Comparison of ENCODE assay signal across 19 cellular contexts in the genomic region with DNA sequence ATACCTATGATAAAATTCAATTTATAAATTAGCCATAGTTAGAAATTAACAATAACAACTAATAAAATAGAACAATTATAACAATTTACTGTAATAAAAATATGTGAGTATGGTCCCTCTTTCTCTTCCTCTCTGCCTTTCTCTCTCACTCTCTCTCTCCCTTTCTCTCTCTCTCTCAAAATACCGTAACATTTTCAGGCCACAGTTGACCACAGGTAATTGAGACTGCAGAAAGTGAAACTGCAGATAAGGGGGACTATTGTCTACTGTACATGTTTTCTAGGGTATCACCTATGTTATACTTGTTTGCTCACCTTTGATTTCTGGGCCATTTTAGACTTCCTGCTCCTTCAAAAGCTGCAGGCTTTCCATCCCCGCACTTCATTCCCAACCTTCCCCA. TPM values are rescaled to one million over a fixed set of nuclear protein-coding genes. Genes with fewer than 3 reads are reported as not detected.
DNase-seq lines count a peak whose midpoint lies in the region; ATAC-seq, FAIRE-seq and TF ChIP-seq lines count a peak whose summit lies in the region.
"Had no signal": no experiment of that assay in that cellular context is flagged by ENCODE, and none has a peak within 500 bp of the region (broad histone marks: within the 10 kb centered on the region; RNA-seq: fewer than 3 reads in every experiment).

No MANE protein-coding gene starts in this region.

- intact Hi-C loops in activated B cell treated with CpG ODN at 0.5 μM for 24 hours (cut with micrococcal nuclease): no loop called here

- no peaks in the 10 kb centered on the region for H3K27me3 Mint-ChIP-seq in activated B cell treated with CpG ODN at 0.5 μM for 24 hours
- H3K27me3 Mint-ChIP-seq: activated CD4-positive, alpha-beta T cell treated with anti-CD3 and anti-CD28 coated beads for 36 hours had no signal

- DNase-seq in activated B cell treated with CpG ODN at 0.5 μM for 24 hours (no peak), D721Med (ENCODE audit: insufficient read length, low spot score) (no peak), DMS79 treated with DMSO at 0.1 percent for 48 hours (lab: John Stamatoyannopoulos, UW) (no peak)
- DNase-seq in stimulated activated effector memory CD8-positive, alpha-beta T cell treated with anti-CD3 and anti-CD28 coated beads, Interleukin-12 subunit alpha, Interleukin-12 subunit beta, amount 100 ng/mL, for 72 hours (ENCODE audit: low spot score in 2 of 2): no peak
- DNase-seq: activated CD4-positive, alpha-beta T cell treated with anti-CD3 and anti-CD28 coated beads for 36 hours; activated T-cell treated with anti-CD3 and anti-CD28 coated beads, Interleukin-2, amount 50 U/mL, for 1 hour; adrenal gland; DND-41; islet precursor cell; mesenchymal stem cell; NCI-H82; RPMI8226; T-helper 1 cell had no signal

- POLR2A ChIA-PET in activated B cell treated with CpG ODN at 0.5 μM for 24 hours (lab: Charles Lee): no interaction called here

- no peaks in the 10 kb centered on the region for H3K9me3 Mint-ChIP-seq in activated B cell treated with CpG ODN at 0.5 μM for 24 hours
- H3K9me3 Mint-ChIP-seq in stimulated activated effector memory CD8-positive, alpha-beta T cell treated with anti-CD3 and anti-CD28 coated beads, Interleukin-12 subunit alpha, Interleukin-12 subunit beta, amount 100 ng/mL, for 72 hours: no peaks in the 10 kb centered on the region
- H3K9me3 Mint-ChIP-seq: neural progenitor cell had no signal

- H3K27ac Mint-ChIP-seq in activated B cell treated with CpG ODN at 0.5 μM for 24 hours: peak overlapping the region; percentile 16
- H3K27ac Mint-ChIP-seq in stimulated activated effector memory CD8-positive, alpha-beta T cell treated with anti-CD3 and anti-CD28 coated beads, Interleukin-12 subunit alpha, Interleukin-12 subunit beta, amount 100 ng/mL, for 72 hours: no peak overlapping the region
- H3K27ac Mint-ChIP-seq: activated CD4-positive, alpha-beta T cell treated with anti-CD3 and anti-CD28 coated beads for 36 hours; neural progenitor cell had no signal

- peaks cover 82% of the 10 kb centered on the region for H3K36me3 Mint-ChIP-seq in activated B cell treated with CpG ODN at 0.5 μM for 24 hours (ENCODE audit: low read depth)
- H3K36me3 Mint-ChIP-seq in stimulated activated effector memory CD8-positive, alpha-beta T cell treated with anti-CD3 and anti-CD28 coated beads, Interleukin-12 subunit alpha, Interleukin-12 subunit beta, amount 100 ng/mL, for 72 hours: no peaks in the 10 kb centered on the region
- H3K36me3 Mint-ChIP-seq: neural progenitor cell had no signal

- TF ChIP-seq CTCF in activated B cell treated with CpG ODN at 0.5 μM for 24 hours (IDR thresholded peaks at IDR 0.05) (no peak), D721Med (IDR thresholded peaks at IDR 0.05; ENCODE audit: insufficient read depth, missing control alignments) (no peak)

- no peak for FAIRE-seq in D721Med (lab: Jason Lieb, UNC)
- FAIRE-seq: HTR-8/SVneo had no signal

- H3K4me1 Mint-ChIP-seq in activated B cell treated with CpG ODN at 0.5 μM for 24 hours: peaks cover 27% of the 10 kb centered on the region
- peaks cover 18% of the 10 kb centered on the region for H3K4me1 Mint-ChIP-seq in stimulated activated effector memory CD8-positive, alpha-beta T cell treated with anti-CD3 and anti-CD28 coated beads, Interleukin-12 subunit alpha, Interleukin-12 subunit beta, amount 100 ng/mL, for 72 hours

- CTCF ChIA-PET in activated B cell treated with CpG ODN at 0.5 μM for 24 hours (lab: Charles Lee): no interaction called here

- H3K4me3 Mint-ChIP-seq in activated B cell treated with CpG ODN at 0.5 μM for 24 hours: no peak overlapping the region
- no peak overlapping the region for H3K4me3 Mint-ChIP-seq in stimulated activated effector memory CD8-positive, alpha-beta T cell treated with anti-CD3 and anti-CD28 coated beads, Interleukin-12 subunit alpha, Interleukin-12 subunit beta, amount 100 ng/mL, for 72 hours
- H3K4me3 Mint-ChIP-seq: activated CD4-positive, alpha-beta T cell treated with anti-CD3 and anti-CD28 coated beads for 36 hours; neural progenitor cell had no signal

- ATAC-seq in GM18861 (IDR thresholded peaks at IDR 0.05; ENCODE audit: unreplicated experiment) (peak; percentile 59), GM21390 (IDR thresholded peaks at IDR 0.05; ENCODE audit: unreplicated experiment) (peak; percentile 68), HG02973 (IDR thresholded peaks at IDR 0.05; ENCODE audit: unreplicated experiment) (peak; percentile 45), activated B cell treated with CpG ODN at 0.5 μM for 24 hours (ENCODE audit: low read depth) (no peak)
- ATAC-seq in stimulated activated effector memory CD8-positive, alpha-beta T cell treated with anti-CD3 and anti-CD28 coated beads, Interleukin-12 subunit alpha, Interleukin-12 subunit beta, amount 100 ng/mL, for 72 hours: no peak
- ATAC-seq: activated CD4-positive, alpha-beta T cell treated with anti-CD3 and anti-CD28 coated beads for 36 hours had no signal

RNA-seq across cellular contexts. Expression of a gene that starts 46.8 kb away (rescaled TPM):
- 57.6 and 58.1 TPM in 2 replicates for total RNA-seq in activated B cell treated with CpG ODN at 0.5 μM for 24 hours
- total RNA-seq: M059J had no signal

Comparison
In these comparisons a context has a peak if more than half of its experiments do, and no peak if none do; other contexts are left out.
1. ATAC-seq: peak in GM18861 (single experiment), GM21390 (single experiment) and HG02973 (single experiment); none in activated B cell treated with CpG ODN at 0.5 μM for 24 hours (single experiment) and stimulated activated effector memory CD8-positive, alpha-beta T cell treated with anti-CD3 and anti-CD28 coated beads, Interleukin-12 subunit alpha, Interleukin-12 subunit beta, amount 100 ng/mL, for 72 hours (single experiment).